29 cellular contexts compared by ENCODE assay signal in the genomic region with DNA sequence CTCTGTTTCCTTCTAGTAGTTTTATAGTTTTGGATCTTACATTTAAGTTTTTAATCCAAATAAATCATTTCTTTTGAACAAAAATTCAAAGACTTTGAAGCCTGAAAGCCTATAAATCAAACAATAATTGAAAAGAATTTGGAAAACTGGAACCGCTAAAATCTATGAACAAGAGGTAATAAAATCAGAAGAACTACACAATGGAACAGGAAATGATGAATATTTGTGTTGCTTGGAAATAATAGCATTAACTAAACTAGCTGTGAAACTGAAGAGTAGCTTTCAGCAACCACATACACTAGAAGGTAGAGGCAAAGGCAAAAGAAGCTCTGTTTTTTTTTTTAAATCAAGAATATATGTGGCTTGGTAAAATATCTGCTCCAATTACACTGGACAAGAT.
"Had no signal": no experiment of that assay in that cellular context is flagged by ENCODE, and none has a peak within 500 bp of the region (broad histone marks: within the 10 kb centered on the region; RNA-seq: fewer than 3 reads in every experiment).

No MANE protein-coding gene starts in this region.

- H3K36me3 Mint-ChIP-seq: activated naive CD4-positive, alpha-beta T cell treated with anti-CD3 and anti-CD28 coated beads, Interleukin-2, amount 50 U/mL, for 24 hours; brain had no signal

- DNase-seq: activated CD4-positive, alpha-beta T cell treated with anti-CD3 and anti-CD28 coated beads for 36 hours; activated CD4-positive, alpha-beta T cell treated with anti-CD3 and anti-CD28 coated beads, Interleukin-2, amount 10 ng/mL, durations not matched to agents 7 days and 5 days; activated CD4-positive, alpha-beta T cell treated with anti-CD3 and anti-CD28 coated beads, Interleukin-2, amount 50 U/mL, for 48 hours; activated CD8-positive, alpha-beta T cell treated with anti-CD3 and anti-CD28 coated beads, Interleukin-2, amount 10 ng/mL, durations not matched to agents 7 days and 5 days; activated gamma-delta T cell; activated naive CD4-positive, alpha-beta T cell treated with Interleukin-2 at 50 U/mL for 16 hours; activated T-cell treated with anti-CD3 and anti-CD28 coated beads, Interleukin-2, amount 50 U/mL, for 24 hours; adrenal gland; caudate nucleus; Kasumi-1; KG1; NCI-H1092 treated with DMSO at 0.1 percent for 48 hours; NCI-H187 treated with DMSO at 0.1 percent for 48 hours; NCI-H2081; NCI-H226; NCI-H446 treated with DMSO at 0.1 percent for 48 hours; NCI-H524; NCI-H69; NCI-H82; Peyer's patch; RPMI8226; SHP77 treated with DMSO at 0.1 percent for 48 hours had no signal

- H3K27ac Mint-ChIP-seq: activated CD4-positive, alpha-beta T cell treated with anti-CD3 and anti-CD28 coated beads for 36 hours; activated CD4-positive, alpha-beta T cell treated with anti-CD3 and anti-CD28 coated beads, Interleukin-2, amount 10 ng/mL, durations not matched to agents 7 days and 5 days; activated CD8-positive, alpha-beta T cell treated with anti-CD3 and anti-CD28 coated beads, Interleukin-2, amount 10 ng/mL, durations not matched to agents 7 days and 5 days; activated naive CD4-positive, alpha-beta T cell treated with anti-CD3 and anti-CD28 coated beads, Interleukin-2, amount 50 U/mL, for 24 hours; activated T-cell treated with anti-CD3 and anti-CD28 coated beads, Interleukin-2, amount 50 U/mL, for 24 hours; activated T-helper 2 cell treated with anti-CD3 and anti-CD28 coated beads, Interferon-gamma antibody, Interleukin-2, Interleukin-4, amounts not matched to agents 10 μg/mL and 5 μg/mL and 100 μg/mL, durations not matched to agents 14 hours and 24 hours and 36 hours; T-helper 1 cell treated with Interleukin-12 subunit alpha and Interleukin-12 subunit beta and Interleukin-4 antibody, amounts not matched to agents 30 μg/mL and 1 μg/mL, for 36 hours; T-helper 2 cell treated with Interferon-gamma antibody and Interleukin-4, amounts not matched to agents 5 μg/mL and 100 μg/mL, for 36 hours had no signal

- H3K27me3 ChIP-seq: adrenal gland, Peyer's patch, SJSA1 had no signal

- H3K9me3 Mint-ChIP-seq: activated CD4-positive, alpha-beta T cell treated with anti-CD3 and anti-CD28 coated beads, Interleukin-2, amount 10 ng/mL, durations not matched to agents 7 days and 5 days; activated naive CD4-positive, alpha-beta T cell treated with anti-CD3 and anti-CD28 coated beads, Interleukin-2, amount 50 U/mL, for 24 hours; activated T-cell treated with anti-CD3 and anti-CD28 coated beads, Interleukin-2, amount 50 U/mL, for 24 hours; activated T-helper 2 cell treated with anti-CD3 and anti-CD28 coated beads, Interferon-gamma antibody, Interleukin-2, Interleukin-4, amounts not matched to agents 10 μg/mL and 5 μg/mL and 100 μg/mL, durations not matched to agents 14 hours and 24 hours and 36 hours; brain; T-helper 1 cell treated with Interleukin-12 subunit alpha and Interleukin-12 subunit beta and Interleukin-4 antibody, amounts not matched to agents 30 μg/mL and 1 μg/mL, for 36 hours; T-helper 2 cell treated with Interferon-gamma antibody and Interleukin-4, amounts not matched to agents 5 μg/mL and 100 μg/mL, for 36 hours had no signal

- H3K36me3 ChIP-seq: adrenal gland, Peyer's patch, SJSA1 had no signal

- H3K27ac ChIP-seq: adrenal gland, Peyer's patch, SJSA1 had no signal

- H3K4me1 ChIP-seq: adrenal gland, Peyer's patch, SJSA1 had no signal

- H3K4me3 ChIP-seq: adrenal gland, Peyer's patch, SJSA1 had no signal

- ATAC-seq: activated CD4-positive, alpha-beta T cell treated with anti-CD3 and anti-CD28 coated beads for 36 hours; activated CD4-positive, CD25-positive, alpha-beta regulatory T cell treated with anti-CD3 and anti-CD28 coated beads, Interleukin-2, amount 50 U/mL, for 24 hours; activated CD8-positive, alpha-beta T cell treated with anti-CD3 and anti-CD28 coated beads, Interleukin-2, amount 10 ng/mL, durations not matched to agents 7 days and 5 days had no signal

- H3K9me3 ChIP-seq: adrenal gland, Peyer's patch, SJSA1 had no signal
